In genomic region chr14:75648066-75648838, GRCh38 we compare ENCODE assay signal across 9 cellular contexts. TPM values are rescaled to one million over a fixed set of nuclear protein-coding genes. Genes with fewer than 3 reads are reported as not detected.
DNase-seq lines count a peak whose midpoint lies in the region; TF ChIP-seq lines count a peak whose summit lies in the region.
"Had no signal": no experiment of that assay in that cellular context is flagged by ENCODE, and none has a peak within 500 bp of the region (broad histone marks: within the 10 kb centered on the region; RNA-seq: fewer than 3 reads in every experiment).

No MANE protein-coding gene starts in this region.

- no peak overlapping the region for H3K9ac ChIP-seq in neural progenitor cell

- POLR2A ChIA-PET in BJ (lab: Charles Lee): no interaction called here

- peaks cover 36% of the 10 kb centered on the region for H3K36me3 Mint-ChIP-seq in neural progenitor cell

- H3K27me3 Mint-ChIP-seq in neural progenitor cell (ENCODE audit: insufficient read depth, low read depth): peaks cover 2% of the 10 kb centered on the region

- H3K36me3 ChIP-seq in BJ (ENCODE audit: control insufficient read depth, insufficient read depth, low read length) (0 out of 2 replicates have a peak, but pooled peaks cover 2% of the 10 kb centered on the region), neural progenitor cell (no peaks in the 10 kb centered on the region), BE2C (peaks cover 32% of the 10 kb centered on the region)

- no peak overlapping the region for H3K4me3 Mint-ChIP-seq in neural progenitor cell

- DNase-seq in BJ (ENCODE audit: low read depth): peak; percentile 65
- peak; percentile 10 for DNase-seq in NCI-H69 (lab: John Stamatoyannopoulos, UW)
- DNase-seq in epithelial cell of prostate (ENCODE audit: low read depth, low spot score): peak; percentile 78
- DNase-seq in neural progenitor cell (ENCODE audit: low spot score): no peak
- DNase-seq in COLO668 (lab: John Stamatoyannopoulos, UW; ENCODE audit: unreplicated experiment): no peak
- no peak for DNase-seq in BE2C
- no peak for DNase-seq in effector CD8-positive, alpha-beta T cell (lab: John Stamatoyannopoulos, UW)
- DNase-seq in activated T-cell treated with anti-CD3 and anti-CD28 coated beads, Interleukin-2, amount 50 U/mL, for 1 hour: no peak

- H3K27ac ChIP-seq in epithelial cell of prostate (peak overlapping the region; percentile 64), neural progenitor cell (no peak overlapping the region)
- H3K27ac ChIP-seq: SK-N-MC had no signal

- no peak overlapping the region for H2AFZ ChIP-seq in neural progenitor cell (replicated peaks)

- no peaks in the 10 kb centered on the region for H3F3A ChIP-seq in neural progenitor cell (ENCODE audit: low read depth)

- H4K20me1 ChIP-seq in neural progenitor cell (ENCODE audit: low read depth): no peaks in the 10 kb centered on the region

- no peaks in the 10 kb centered on the region for H3K4me1 ChIP-seq in neural progenitor cell
- no peaks in the 10 kb centered on the region for H3K4me1 ChIP-seq in BE2C

- H3K4me3 ChIP-seq in BJ (ENCODE audit: low read depth, low read length): no peak overlapping the region
- no peak overlapping the region for H3K4me3 ChIP-seq in neural progenitor cell
- no peak overlapping the region for H3K4me3 ChIP-seq in BE2C (ENCODE audit: low read depth, low read length)
- H3K4me3 ChIP-seq: SK-N-MC had no signal

- H3K79me2 ChIP-seq in neural progenitor cell (ENCODE audit: low read depth): no peaks in the 10 kb centered on the region

- no peaks in the 10 kb centered on the region for H3K9me3 Mint-ChIP-seq in neural progenitor cell

- TF ChIP-seq CTCF in BJ (IDR thresholded peaks at IDR 0.05; ENCODE audit: insufficient read depth, low read depth, low read length): no peak
- TF ChIP-seq CTCF in neural progenitor cell (IDR thresholded peaks at IDR 0.05): no peak
- no peak for TF ChIP-seq CTCF in BE2C (IDR thresholded peaks at IDR 0.05; ENCODE audit: low read depth, low read length)

- CTCF ChIA-PET in BJ (lab: Yijun Ruan, JAX): interaction anchor here (0.6 to 16.2 kb wide), 5 partner anchors 9 to 87 kb away, joined by 3 to 480 read pairs (median 4); partner anchors contain the start of gene FLVCR2

- no peak overlapping the region for H3K4me2 ChIP-seq in neural progenitor cell

- H3K4me1 Mint-ChIP-seq in neural progenitor cell: peaks cover 18% of the 10 kb centered on the region

- H3K27me3 ChIP-seq in BJ (ENCODE audit: control insufficient read depth, insufficient read depth, low read length): no peaks in the 10 kb centered on the region
- no peaks in the 10 kb centered on the region for H3K27me3 ChIP-seq in neural progenitor cell
- H3K27me3 ChIP-seq in BE2C: no peaks in the 10 kb centered on the region

- H3K9me3 ChIP-seq in neural progenitor cell (ENCODE audit: low read depth) (no peaks in the 10 kb centered on the region), BE2C (no peaks in the 10 kb centered on the region)

- peak overlapping the region; percentile 93 for H3K27ac Mint-ChIP-seq in neural progenitor cell

RNA-seq across cellular contexts. Expression of gene ERG28, which starts 12.4 kb away (rescaled TPM):
- polyA plus RNA-seq in BJ (2011; rRNA removed): 22.9 and 23.7 TPM in 2 replicates
- 2.6 and 5.5 TPM in 2 replicates for polyA minus RNA-seq in BJ (2011; rRNA and poly(A)+ RNA removed)
- 29.3 and 31.2 TPM in 2 replicates for total RNA-seq in neural progenitor cell (ENCODE audit: low replicate concordance)
- polyA plus RNA-seq in BE2C (2012; ENCODE audit: insufficient read depth, insufficient read length, low read depth): 15.1 TPM

RNA-seq across cellular contexts. Expression of gene TTLL5, which starts 12.8 kb away (rescaled TPM):
- 9.9 and 12.3 TPM in 2 replicates for polyA plus RNA-seq in BJ (2011; rRNA removed)
- 14.0 and 18.4 TPM in 2 replicates for polyA minus RNA-seq in BJ (2011; rRNA and poly(A)+ RNA removed)
- total RNA-seq in neural progenitor cell (ENCODE audit: low replicate concordance): 27.1 and 61.4 TPM in 2 replicates
- polyA plus RNA-seq in BE2C (2012; ENCODE audit: insufficient read depth, insufficient read length, low read depth): 8.7 TPM

Comparison
In these comparisons a context has a peak if more than half of its experiments do, and no peak if none do; other contexts are left out.
1. DNase-seq: peak in BJ (single experiment), NCI-H69 (single experiment) and epithelial cell of prostate (single experiment); none in neural progenitor cell (single experiment), COLO668 (single experiment), BE2C (single experiment), effector CD8-positive, alpha-beta T cell (single experiment) and activated T-cell treated with anti-CD3 and anti-CD28 coated beads, Interleukin-2, amount 50 U/mL, for 1 hour (single experiment).